Comparison of ENCODE assay signal across 10 cellular contexts in genomic region chr12:57741413-57741789, GRCh38. TPM values are rescaled to one million over a fixed set of nuclear protein-coding genes. Genes with fewer than 3 reads are reported as not detected.
DNase-seq lines count a peak whose midpoint lies in the region; ATAC-seq and TF ChIP-seq lines count a peak whose summit lies in the region.
"Had no signal": no experiment of that assay in that cellular context is flagged by ENCODE, and none has a peak within 500 bp of the region (broad histone marks: within the 10 kb centered on the region; RNA-seq: fewer than 3 reads in every experiment).

No MANE protein-coding gene starts in this region.

- peak overlapping the region; percentile 85 for H3K27ac Mint-ChIP-seq in activated CD4-positive, alpha-beta T cell treated with anti-CD3 and anti-CD28 coated beads, Interleukin-2, amount 10 ng/mL, durations not matched to agents 7 days and 5 days
- peak overlapping the region in 1 of 3 experiments; percentile 12; a peak in 1 of 7 replicates for H3K27ac Mint-ChIP-seq in H9

- TF ChIP-seq CTCF in H9 (conservative IDR thresholded peaks at IDR 0.05): no peak

- H3K9me3 ChIP-seq in KOPT-K1 (ENCODE audit: insufficient read depth, low read length, poor library complexity, severe bottlenecking): no peaks in the 10 kb centered on the region
- no peaks in the 10 kb centered on the region for H3K9me3 ChIP-seq in H9 (ENCODE audit: control insufficient read depth, low read depth, low read length)

- no peaks in the 10 kb centered on the region for H4K20me1 ChIP-seq in H9 (ENCODE audit: control insufficient read depth, insufficient read depth, insufficient read length)

- DNase-seq in activated CD4-positive, alpha-beta T cell treated with anti-CD3 and anti-CD28 coated beads, Interleukin-2, amount 10 ng/mL, durations not matched to agents 7 days and 5 days: no peak
- no peak for DNase-seq in activated CD4-positive, alpha-beta T cell treated with anti-CD3 and anti-CD28 coated beads, Interleukin-2, amount 50 U/mL, for 48 hours
- no peak for DNase-seq in caudate nucleus (lab: John Stamatoyannopoulos, UW)
- no peak for DNase-seq in H9
- DNase-seq in D341Med (ENCODE audit: low spot score): no peak
- DNase-seq: kidney had no signal

- H3K9ac ChIP-seq in rectal smooth muscle tissue (ENCODE audit: low read length): no peak overlapping the region
- no peak overlapping the region for H3K9ac ChIP-seq in H9 (ENCODE audit: extremely low read depth, insufficient read length, low read length)

- peak overlapping the region; percentile 84 for H3K4me3 Mint-ChIP-seq in activated CD4-positive, alpha-beta T cell treated with anti-CD3 and anti-CD28 coated beads, Interleukin-2, amount 10 ng/mL, durations not matched to agents 7 days and 5 days
- H3K4me3 Mint-ChIP-seq in H9: 0 out of 5 replicates have a peak overlapping the region, but pooled peaks of 1 of the 2 experiments have one; percentile 13

- H2BK20ac ChIP-seq in H9 (ENCODE audit: low read depth, low read length, poor library complexity, severe bottlenecking): no peak overlapping the region

- no peak overlapping the region for H2AFZ ChIP-seq in H9 (ENCODE audit: low read length)

- no peak overlapping the region for H3K4me2 ChIP-seq in H9 (ENCODE audit: insufficient read depth, insufficient read length, low read length)

- no peak overlapping the region for H4K5ac ChIP-seq in H9 (ENCODE audit: insufficient read length, low read depth, low read length)

- no peak for ATAC-seq in HG03135 (IDR thresholded peaks at IDR 0.05; ENCODE audit: unreplicated experiment)
- ATAC-seq: SK-N-SH treated with all-trans-retinoic acid at 6 μM for 48 hours had no signal

- H3K9me3 Mint-ChIP-seq in activated CD4-positive, alpha-beta T cell treated with anti-CD3 and anti-CD28 coated beads, Interleukin-2, amount 10 ng/mL, durations not matched to agents 7 days and 5 days: no peaks in the 10 kb centered on the region
- no peaks in the 10 kb centered on the region; a peak in 1 of 5 replicates for H3K9me3 Mint-ChIP-seq in H9

- H2BK15ac ChIP-seq in H9 (ENCODE audit: low read depth, low read length): no peak overlapping the region

- no peak overlapping the region for H2AK5ac ChIP-seq in H9 (ENCODE audit: insufficient read length, low read length)

- H4K91ac ChIP-seq in H9 (ENCODE audit: insufficient read length, low read depth, low read length): no peak overlapping the region

- H3T11ph ChIP-seq in H9 (ENCODE audit: low read length): no peak overlapping the region

- H3K27me3 Mint-ChIP-seq in activated CD4-positive, alpha-beta T cell treated with anti-CD3 and anti-CD28 coated beads, Interleukin-2, amount 10 ng/mL, durations not matched to agents 7 days and 5 days: no peaks in the 10 kb centered on the region
- peaks cover 66% of the 10 kb centered on the region for H3K27me3 Mint-ChIP-seq in H9 (ENCODE audit: low read depth)

- H3K36me3 Mint-ChIP-seq in activated CD4-positive, alpha-beta T cell treated with anti-CD3 and anti-CD28 coated beads, Interleukin-2, amount 10 ng/mL, durations not matched to agents 7 days and 5 days (ENCODE audit: low read depth): peaks cover 30% of the 10 kb centered on the region
- peaks cover 0 to 10% (median 4%) of the 10 kb centered on the region in 3 experiments; a peak in 6 of 7 replicates for H3K36me3 Mint-ChIP-seq in H9 (ENCODE audit: insufficient read depth in 1 of 3, low read depth in 3 of 3)

- WGBS in H9 (ENCODE audit: extremely low coverage, insufficient read length, low lambda C conversion rate): no CpG with 5 or more reads among the region's 1 CpG

- H3K4me1 ChIP-seq in rectal smooth muscle tissue (ENCODE audit: control insufficient read depth, insufficient read depth, low read length) (peaks cover 5% of the 10 kb centered on the region), H9 (ENCODE audit: insufficient read depth, low read length) (peaks cover 2% of the 10 kb centered on the region; the same call in 1 of the 2 replicates)

- H3K14ac ChIP-seq in H9 (ENCODE audit: insufficient read depth, low read length): no peak overlapping the region

- no peak overlapping the region for H3K23ac ChIP-seq in H9 (ENCODE audit: insufficient read length, low read depth, low read length)

- peaks cover 62% of the 10 kb centered on the region for H3K4me1 Mint-ChIP-seq in activated CD4-positive, alpha-beta T cell treated with anti-CD3 and anti-CD28 coated beads, Interleukin-2, amount 10 ng/mL, durations not matched to agents 7 days and 5 days
- peaks cover 29 to 30% of the 10 kb centered on the region in 2 experiments for H3K4me1 Mint-ChIP-seq in H9

- H3K23me2 ChIP-seq in H9 (ENCODE audit: insufficient read length, low read depth, low read length, poor library complexity, severe bottlenecking): peaks cover 13% of the 10 kb centered on the region

- H3K36me3 ChIP-seq in KOPT-K1 (ENCODE audit: insufficient read depth, low read length) (peaks cover 35% of the 10 kb centered on the region), rectal smooth muscle tissue (ENCODE audit: control insufficient read depth, insufficient read depth, low read length) (no peaks in the 10 kb centered on the region)

- CTCF ChIA-PET in activated CD4-positive, alpha-beta T cell treated with anti-CD3 and anti-CD28 coated beads, Interleukin-2, amount 10 ng/mL, durations not matched to agents 7 days and 5 days (lab: Charles Lee): interaction anchor here (0.7 to 2.7 kb wide), 12 partner anchors 9 to 1983 kb away, joined by 3 to 12 read pairs (median 3); no protein-coding TSS in a partner anchor

- H3K27me3 ChIP-seq in rectal smooth muscle tissue (ENCODE audit: control insufficient read depth, insufficient read depth, low read length) (peaks cover 20% of the 10 kb centered on the region), H9 (ENCODE audit: insufficient read depth, low read length) (peaks cover 42% of the 10 kb centered on the region)

- no peaks in the 10 kb centered on the region for H3K79me1 ChIP-seq in H9 (ENCODE audit: insufficient read depth, low read depth, low read length, poor library complexity, severe bottlenecking)

- H2BK12ac ChIP-seq in H9 (ENCODE audit: insufficient read length, low read depth, low read length): no peak overlapping the region

- H3K4me3 ChIP-seq in rectal smooth muscle tissue (ENCODE audit: low read length): peak overlapping the region; percentile 51

- no peak overlapping the region for H4K8ac ChIP-seq in H9 (replicated peaks; ENCODE audit: insufficient read length, low read depth, low read length)

- POLR2A ChIA-PET in activated CD4-positive, alpha-beta T cell treated with anti-CD3 and anti-CD28 coated beads, Interleukin-2, amount 10 ng/mL, durations not matched to agents 7 days and 5 days (lab: Charles Lee): interaction anchor here (0.8 to 1.0 kb wide), 2 partner anchors 47 to 158 kb away, joined by 4 to 5 read pairs; partner anchors contain the start of gene OS9

- no peak overlapping the region for H2BK5ac ChIP-seq in H9 (ENCODE audit: insufficient read length, low read length)

- H2BK120ac ChIP-seq in H9 (ENCODE audit: low read depth, low read length, poor library complexity, severe bottlenecking): no peak overlapping the region

- H3K18ac ChIP-seq in H9 (ENCODE audit: insufficient read length, low read depth, low read length): no peak overlapping the region

- no peak overlapping the region for H3K4ac ChIP-seq in H9 (ENCODE audit: low read depth, low read length)

- H3K27ac ChIP-seq in KOPT-K1 (ENCODE audit: low read depth, low read length, poor library complexity, severe bottlenecking) (peak overlapping the region; percentile 80), caudate nucleus (ENCODE audit: low read depth, low read length) (peak overlapping the region; percentile 69), rectal smooth muscle tissue (ENCODE audit: low read depth, low read length) (no peak overlapping the region), H9 (ENCODE audit: insufficient read length, low read depth, low read length) (no peak overlapping the region)

- H3K79me2 ChIP-seq in H9 (ENCODE audit: insufficient read depth, low read length): no peaks in the 10 kb centered on the region

- no peak overlapping the region for H3K56ac ChIP-seq in H9 (ENCODE audit: insufficient read length, low read depth, low read length)

RNA-seq across cellular contexts. Expression of gene AGAP2, which starts 2.9 kb away (rescaled TPM):
- 10 to 100 TPM; 72.6 to 73.3 TPM for total RNA-seq in activated CD4-positive, alpha-beta T cell treated with anti-CD3 and anti-CD28 coated beads, Interleukin-2, amount 10 ng/mL, durations not matched to agents 7 days and 5 days
- 4.6 and 5.3 TPM in 2 replicates for total RNA-seq in H9 (2021)

RNA-seq across cellular contexts. Expression of gene TSPAN31, which starts 3.4 kb away (rescaled TPM):
- total RNA-seq in activated CD4-positive, alpha-beta T cell treated with anti-CD3 and anti-CD28 coated beads, Interleukin-2, amount 10 ng/mL, durations not matched to agents 7 days and 5 days: 10 to 100 TPM; 18.6 to 22.3 TPM
- total RNA-seq in H9 (2021): 18.8 and 20.0 TPM in 2 replicates

RNA-seq across cellular contexts. Expression of gene CDK4, which starts 10.7 kb away (rescaled TPM):
- 100 to 1,000 TPM in 1 of 2 experiments, 10 to 100 TPM in 1; 84.4 to 104 TPM for total RNA-seq in activated CD4-positive, alpha-beta T cell treated with anti-CD3 and anti-CD28 coated beads, Interleukin-2, amount 10 ng/mL, durations not matched to agents 7 days and 5 days
- 217 and 218 TPM in 2 replicates for total RNA-seq in H9 (2021)

RNA-seq across cellular contexts. Expression of gene MARCHF9, which starts 13.5 kb away (rescaled TPM):
- total RNA-seq in activated CD4-positive, alpha-beta T cell treated with anti-CD3 and anti-CD28 coated beads, Interleukin-2, amount 10 ng/mL, durations not matched to agents 7 days and 5 days: 10 to 100 TPM; 23.7 to 27.2 TPM
- 20.5 and 20.9 TPM in 2 replicates for total RNA-seq in H9 (2021)

RNA-seq across cellular contexts. Expression of gene CYP27B1, which starts 25.5 kb away (rescaled TPM):
- total RNA-seq in activated CD4-positive, alpha-beta T cell treated with anti-CD3 and anti-CD28 coated beads, Interleukin-2, amount 10 ng/mL, durations not matched to agents 7 days and 5 days: 1 to 10 TPM; 1.9 to 2.3 TPM
- 6.1 and 6.5 TPM in 2 replicates for total RNA-seq in H9 (2021)

Comparison
In these comparisons a context has a peak if more than half of its experiments do, and no peak if none do; other contexts are left out.
1. H3K27ac ChIP-seq: peak in KOPT-K1 (single experiment) and caudate nucleus (single experiment); none in rectal smooth muscle tissue (single experiment) and H9 (single experiment).
2. RNA of gene AGAP2, which starts 2.9 kb away (total RNA-seq): 72.6 to 73.3 TPM in activated CD4-positive, alpha-beta T cell treated with anti-CD3 and anti-CD28 coated beads, Interleukin-2, amount 10 ng/mL, durations not matched to agents 7 days and 5 days; 4.6 to 5.3 TPM in H9; every median in the first group is over 10 times any median in the second.